ENCODE assay signal across 12 cellular contexts in genomic region chr11:67644042-67644441, GRCh38. TPM values are rescaled to one million over a fixed set of nuclear protein-coding genes. Genes with fewer than 3 reads are reported as not detected.
A peak's percentile ranks its signal among the peaks of the same experiment; 100 is the strongest.
DNase-seq lines count a peak whose midpoint lies in the region; ATAC-seq and TF ChIP-seq lines count a peak whose summit lies in the region.
"Had no signal": no experiment of that assay in that cellular context is flagged by ENCODE, and none has a peak within 500 bp of the region (broad histone marks: within the 10 kb centered on the region; RNA-seq: fewer than 3 reads in every experiment).

No MANE protein-coding gene starts in this region.

- H3K4me3 ChIP-seq in WERI-Rb-1 (ENCODE audit: low read depth, low read length) (no peak overlapping the region), liver (ENCODE audit: low read depth in 1 of 3, low read length in 3 of 3) (no peak overlapping the region)
- H3K4me3 ChIP-seq: skin epidermis had no signal

- H3K27ac ChIP-seq in WERI-Rb-1 (no peak overlapping the region), liver (ENCODE audit: low read depth in 1 of 2, low read length in 2 of 2) (no peak overlapping the region)
- H3K27ac ChIP-seq: skin epidermis had no signal

- ATAC-seq in GM21360 (IDR thresholded peaks at IDR 0.05; ENCODE audit: unreplicated experiment): no peak
- ATAC-seq: left cardiac atrium had no signal

- peak; percentile 69 to 74 for TF ChIP-seq RAD21 in liver (IDR thresholded peaks at IDR 0.05)

- no peaks in the 10 kb centered on the region for H3K27me3 ChIP-seq in WERI-Rb-1 (ENCODE audit: insufficient read depth, low read depth, severe bottlenecking)
- H3K27me3 ChIP-seq in liver (ENCODE audit: control insufficient read depth in 4 of 4, insufficient read depth in 4 of 4, low read length in 3 of 4): no peaks in the 10 kb centered on the region

- H3K9me3 ChIP-seq in WERI-Rb-1 (ENCODE audit: severe bottlenecking) (peaks cover 3% of the 10 kb centered on the region), liver (ENCODE audit: control insufficient read depth in 4 of 4, low read length in 3 of 4) (no peaks in the 10 kb centered on the region)

- WGBS in liver: 87% methylated on average over 5 of the region's 5 CpGs

- peak; percentile 37 for DNase-seq in NCI-H510A treated with DMSO at 0.1 percent for 48 hours (lab: John Stamatoyannopoulos, UW)
- no peak for DNase-seq in NCI-H510A (lab: John Stamatoyannopoulos, UW)
- DNase-seq in HT-29 (ENCODE audit: low spot score): peak; percentile 46
- DNase-seq in WERI-Rb-1: peak; percentile 38
- DNase-seq in UCSD-AML1 (lab: John Stamatoyannopoulos, UW; ENCODE audit: unreplicated experiment): no peak
- DNase-seq in activated CD4-positive, alpha-beta T cell treated with anti-CD3 and anti-CD28 coated beads for 4 hours: no peak
- DNase-seq: activated CD4-positive, alpha-beta memory T cell treated with anti-CD3 and anti-CD28 coated beads, Interleukin-2, amount 10 ng/mL, durations not matched to agents 7 days and 5 days; NCI-H2171 had no signal

- H3K36me3 ChIP-seq in WERI-Rb-1 (no peaks in the 10 kb centered on the region), liver (ENCODE audit: control insufficient read depth in 4 of 4, insufficient read depth in 3 of 4, low read depth in 1 of 4, low read length in 3 of 4) (peaks cover 0 to 6% (median 0%) of the 10 kb centered on the region in 4 donors)

- H3K9ac ChIP-seq in liver (ENCODE audit: low read depth in 1 of 2, low read length in 2 of 2): no peak overlapping the region

- H3K4me1 ChIP-seq in liver (ENCODE audit: control insufficient read depth in 4 of 4, insufficient read depth in 4 of 4, low read length in 3 of 4): peaks cover 0 to 14% (median 3%) of the 10 kb centered on the region in 4 donors

- peak; percentile 64 for TF ChIP-seq CTCF in WERI-Rb-1 (IDR thresholded peaks at IDR 0.05; ENCODE audit: low read depth, low read length)
- TF ChIP-seq CTCF in liver (IDR thresholded peaks at IDR 0.05; ENCODE audit: low read depth, low read length, missing input control): peak; percentile 46

TF ChIP-seq in liver, 16 proteins besides CTCF, POLR2A, EP300 and RAD21:
- no peak for TF ChIP-seq MAX (IDR thresholded peaks at IDR 0.05)
- TF ChIP-seq NR2F2 (IDR thresholded peaks at IDR 0.05): no peak
- peak; percentile 13 to 28 for TF ChIP-seq HNF4A (conservative IDR thresholded peaks at IDR 0.05)
- TF ChIP-seq RXRA (IDR thresholded peaks at IDR 0.05): peak in 1 of 2 donors; percentile 8
TF ChIP-seq in liver: peak in this region for 2.

RNA-seq across cellular contexts. Expression of gene TBX10, which starts 4.5 kb away (rescaled TPM):
- 2.2 and 5.4 TPM in 2 replicates for total RNA-seq in HT-29 (2014; rRNA removed; shearing (Covaris generic))
- not detected for total RNA-seq in liver
- polyA plus RNA-seq in liver: under 1 TPM; 0.12 to 0.43 TPM
- total RNA-seq: activated CD4-positive, alpha-beta memory T cell treated with anti-CD3 and anti-CD28 coated beads, Interleukin-2, amount 10 ng/mL, durations not matched to agents 7 days and 5 days; left cardiac atrium had no signal

RNA-seq across cellular contexts. Expression of gene ACY3, which starts 6.5 kb away (rescaled TPM):
- 2.0 and 7.3 TPM in 2 replicates for total RNA-seq in HT-29 (2014; rRNA removed; shearing (Covaris generic))
- 1 to 10 TPM; 2.7 to 5.8 TPM for total RNA-seq in liver
- polyA plus RNA-seq in liver: 10 to 100 TPM in 1 of 2 donors, 1 to 10 TPM in 1; 9.4 to 12.9 TPM
- total RNA-seq: left cardiac atrium had no signal

RNA-seq across cellular contexts. Expression of gene NUDT8, which starts 14.3 kb away (rescaled TPM):
- 60.0 and 72.9 TPM in 2 replicates for total RNA-seq in HT-29 (2014; rRNA removed; shearing (Covaris generic))
- 10 to 100 TPM; 19.5 to 19.6 TPM for total RNA-seq in liver
- polyA plus RNA-seq in liver: 10 to 100 TPM; 29.3 to 66.9 TPM

RNA-seq across cellular contexts. Expression of gene ALDH3B2, which starts 30.4 kb away (rescaled TPM):
- total RNA-seq in HT-29 (2014; rRNA removed; shearing (Covaris generic)): 1.1 TPM in 1 of 2 replicates, not detected in the other
- not detected for total RNA-seq in liver
- polyA plus RNA-seq in liver: not detected
- total RNA-seq: activated CD4-positive, alpha-beta memory T cell treated with anti-CD3 and anti-CD28 coated beads, Interleukin-2, amount 10 ng/mL, durations not matched to agents 7 days and 5 days; left cardiac atrium had no signal

RNA-seq across cellular contexts. Expression of gene NDUFV1, which starts 37.3 kb away (rescaled TPM):
- 384 and 431 TPM in 2 replicates for total RNA-seq in HT-29 (2014; rRNA removed; shearing (Covaris generic))
- 100 to 1,000 TPM in 1 of 2 donors, 10 to 100 TPM in 1; 83.6 to 162 TPM for total RNA-seq in liver
- polyA plus RNA-seq in liver: 100 to 1,000 TPM; 163 to 172 TPM

Comparison
In these comparisons a context has a peak if more than half of its experiments do, and no peak if none do; other contexts are left out.
1. DNase-seq: peak in NCI-H510A treated with DMSO at 0.1 percent for 48 hours (single experiment), HT-29 (single experiment) and WERI-Rb-1 (single experiment); none in NCI-H510A (single experiment), UCSD-AML1 (single experiment) and activated CD4-positive, alpha-beta T cell treated with anti-CD3 and anti-CD28 coated beads for 4 hours (0 of 2).